ENCODE assay signal across 2 cellular contexts in the genomic region with DNA sequence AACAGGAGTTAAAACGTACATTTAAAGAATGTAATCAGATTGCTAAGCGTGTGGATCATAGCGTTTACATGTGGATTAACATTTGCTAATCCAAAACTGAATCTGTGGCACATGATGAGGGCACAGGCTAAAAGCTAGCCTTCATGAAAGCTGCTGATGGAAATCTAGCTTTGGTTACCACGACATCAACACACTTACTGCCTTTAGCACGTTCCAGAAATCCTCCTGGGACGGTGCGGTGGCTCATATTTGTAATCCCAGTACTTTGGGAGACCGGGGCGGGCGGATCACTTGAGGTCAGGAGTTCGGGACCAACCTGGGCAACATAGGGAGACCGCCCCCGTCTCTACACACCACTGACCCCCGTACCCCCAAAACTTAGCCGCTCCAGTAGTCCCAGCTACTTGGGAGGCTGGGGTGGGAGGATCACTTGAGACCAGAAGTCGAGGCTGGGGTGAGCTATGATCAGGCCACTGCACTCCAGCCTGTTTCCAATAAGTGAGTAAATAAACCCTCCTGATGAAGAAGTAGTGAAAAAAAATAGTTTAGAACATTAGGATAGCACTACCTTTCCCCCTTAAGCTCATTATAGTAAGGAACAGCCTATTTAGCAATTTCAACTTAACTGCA.
TF ChIP-seq lines count a peak whose summit lies in the region.

No MANE protein-coding gene starts in this region.

TF ChIP-seq in SK-N-SH, 30 proteins besides CTCF, POLR2A, EP300 and RAD21 (continued from another document):
- TF ChIP-seq, protein P1, sequence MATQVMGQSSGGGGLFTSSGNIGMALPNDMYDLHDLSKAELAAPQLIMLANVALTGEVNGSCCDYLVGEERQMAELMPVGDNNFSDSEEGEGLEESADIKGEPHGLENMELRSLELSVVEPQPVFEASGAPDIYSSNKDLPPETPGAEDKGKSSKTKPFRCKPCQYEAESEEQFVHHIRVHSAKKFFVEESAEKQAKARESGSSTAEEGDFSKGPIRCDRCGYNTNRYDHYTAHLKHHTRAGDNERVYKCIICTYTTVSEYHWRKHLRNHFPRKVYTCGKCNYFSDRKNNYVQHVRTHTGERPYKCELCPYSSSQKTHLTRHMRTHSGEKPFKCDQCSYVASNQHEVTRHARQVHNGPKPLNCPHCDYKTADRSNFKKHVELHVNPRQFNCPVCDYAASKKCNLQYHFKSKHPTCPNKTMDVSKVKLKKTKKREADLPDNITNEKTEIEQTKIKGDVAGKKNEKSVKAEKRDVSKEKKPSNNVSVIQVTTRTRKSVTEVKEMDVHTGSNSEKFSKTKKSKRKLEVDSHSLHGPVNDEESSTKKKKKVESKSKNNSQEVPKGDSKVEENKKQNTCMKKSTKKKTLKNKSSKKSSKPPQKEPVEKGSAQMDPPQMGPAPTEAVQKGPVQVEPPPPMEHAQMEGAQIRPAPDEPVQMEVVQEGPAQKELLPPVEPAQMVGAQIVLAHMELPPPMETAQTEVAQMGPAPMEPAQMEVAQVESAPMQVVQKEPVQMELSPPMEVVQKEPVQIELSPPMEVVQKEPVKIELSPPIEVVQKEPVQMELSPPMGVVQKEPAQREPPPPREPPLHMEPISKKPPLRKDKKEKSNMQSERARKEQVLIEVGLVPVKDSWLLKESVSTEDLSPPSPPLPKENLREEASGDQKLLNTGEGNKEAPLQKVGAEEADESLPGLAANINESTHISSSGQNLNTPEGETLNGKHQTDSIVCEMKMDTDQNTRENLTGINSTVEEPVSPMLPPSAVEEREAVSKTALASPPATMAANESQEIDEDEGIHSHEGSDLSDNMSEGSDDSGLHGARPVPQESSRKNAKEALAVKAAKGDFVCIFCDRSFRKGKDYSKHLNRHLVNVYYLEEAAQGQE (IDR thresholded peaks at IDR 0.05; ENCODE audit: low read depth, low read length): no peak
- TF ChIP-seq YY1 (IDR thresholded peaks at IDR 0.05; ENCODE audit: low read depth) (no peak), RFX5 (IDR thresholded peaks at IDR 0.05; ENCODE audit: low read length) (no peak), ELF1 (IDR thresholded peaks at IDR 0.05) (no peak), FOXM1 (IDR thresholded peaks at IDR 0.05; ENCODE audit: low read depth) (no peak), EZH2phosphoT487 (IDR thresholded peaks at IDR 0.05; ENCODE audit: borderline replicate concordance, low read depth) (no peak), JUND (IDR thresholded peaks at IDR 0.05) (no peak), FOSL2 (IDR thresholded peaks at IDR 0.05; ENCODE audit: borderline replicate concordance, low read depth) (no peak), FOXJ3 (CRISPR knock-in tag; IDR thresholded peaks at IDR 0.05) (no peak)
- TF ChIP-seq, protein P2, sequence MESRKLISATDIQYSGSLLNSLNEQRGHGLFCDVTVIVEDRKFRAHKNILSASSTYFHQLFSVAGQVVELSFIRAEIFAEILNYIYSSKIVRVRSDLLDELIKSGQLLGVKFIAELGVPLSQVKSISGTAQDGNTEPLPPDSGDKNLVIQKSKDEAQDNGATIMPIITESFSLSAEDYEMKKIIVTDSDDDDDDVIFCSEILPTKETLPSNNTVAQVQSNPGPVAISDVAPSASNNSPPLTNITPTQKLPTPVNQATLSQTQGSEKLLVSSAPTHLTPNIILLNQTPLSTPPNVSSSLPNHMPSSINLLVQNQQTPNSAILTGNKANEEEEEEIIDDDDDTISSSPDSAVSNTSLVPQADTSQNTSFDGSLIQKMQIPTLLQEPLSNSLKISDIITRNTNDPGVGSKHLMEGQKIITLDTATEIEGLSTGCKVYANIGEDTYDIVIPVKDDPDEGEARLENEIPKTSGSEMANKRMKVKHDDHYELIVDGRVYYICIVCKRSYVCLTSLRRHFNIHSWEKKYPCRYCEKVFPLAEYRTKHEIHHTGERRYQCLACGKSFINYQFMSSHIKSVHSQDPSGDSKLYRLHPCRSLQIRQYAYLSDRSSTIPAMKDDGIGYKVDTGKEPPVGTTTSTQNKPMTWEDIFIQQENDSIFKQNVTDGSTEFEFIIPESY (IDR thresholded peaks at IDR 0.05; ENCODE audit: borderline replicate concordance, low read depth): no peak
TF ChIP-seq in SK-N-SH: peak in this region for 0.

TF ChIP-seq in SK-N-SH treated with all-trans-retinoic acid at 6 μM for 48 hours, 23 proteins besides CTCF, POLR2A, EP300 and RAD21 (continued from another document):
- TF ChIP-seq, protein P3, sequence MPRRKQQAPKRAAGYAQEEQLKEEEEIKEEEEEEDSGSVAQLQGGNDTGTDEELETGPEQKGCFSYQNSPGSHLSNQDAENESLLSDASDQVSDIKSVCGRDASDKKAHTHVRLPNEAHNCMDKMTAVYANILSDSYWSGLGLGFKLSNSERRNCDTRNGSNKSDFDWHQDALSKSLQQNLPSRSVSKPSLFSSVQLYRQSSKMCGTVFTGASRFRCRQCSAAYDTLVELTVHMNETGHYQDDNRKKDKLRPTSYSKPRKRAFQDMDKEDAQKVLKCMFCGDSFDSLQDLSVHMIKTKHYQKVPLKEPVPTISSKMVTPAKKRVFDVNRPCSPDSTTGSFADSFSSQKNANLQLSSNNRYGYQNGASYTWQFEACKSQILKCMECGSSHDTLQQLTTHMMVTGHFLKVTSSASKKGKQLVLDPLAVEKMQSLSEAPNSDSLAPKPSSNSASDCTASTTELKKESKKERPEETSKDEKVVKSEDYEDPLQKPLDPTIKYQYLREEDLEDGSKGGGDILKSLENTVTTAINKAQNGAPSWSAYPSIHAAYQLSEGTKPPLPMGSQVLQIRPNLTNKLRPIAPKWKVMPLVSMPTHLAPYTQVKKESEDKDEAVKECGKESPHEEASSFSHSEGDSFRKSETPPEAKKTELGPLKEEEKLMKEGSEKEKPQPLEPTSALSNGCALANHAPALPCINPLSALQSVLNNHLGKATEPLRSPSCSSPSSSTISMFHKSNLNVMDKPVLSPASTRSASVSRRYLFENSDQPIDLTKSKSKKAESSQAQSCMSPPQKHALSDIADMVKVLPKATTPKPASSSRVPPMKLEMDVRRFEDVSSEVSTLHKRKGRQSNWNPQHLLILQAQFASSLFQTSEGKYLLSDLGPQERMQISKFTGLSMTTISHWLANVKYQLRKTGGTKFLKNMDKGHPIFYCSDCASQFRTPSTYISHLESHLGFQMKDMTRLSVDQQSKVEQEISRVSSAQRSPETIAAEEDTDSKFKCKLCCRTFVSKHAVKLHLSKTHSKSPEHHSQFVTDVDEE (CRISPR knock-in tag; IDR thresholded peaks at IDR 0.05): no peak
- no peak for TF ChIP-seq ZNF565 (CRISPR knock-in tag; conservative IDR thresholded peaks at IDR 0.05; ENCODE audit: low read depth)
- TF ChIP-seq OSR1 (CRISPR knock-in tag; IDR thresholded peaks at IDR 0.05): no peak
- TF ChIP-seq TOX (CRISPR knock-in tag; IDR thresholded peaks at IDR 0.05; ENCODE audit: borderline replicate concordance): no peak
- no peak for TF ChIP-seq BACH2 (CRISPR knock-in tag; IDR thresholded peaks at IDR 0.05; ENCODE audit: borderline replicate concordance)
- TF ChIP-seq, protein P4, sequence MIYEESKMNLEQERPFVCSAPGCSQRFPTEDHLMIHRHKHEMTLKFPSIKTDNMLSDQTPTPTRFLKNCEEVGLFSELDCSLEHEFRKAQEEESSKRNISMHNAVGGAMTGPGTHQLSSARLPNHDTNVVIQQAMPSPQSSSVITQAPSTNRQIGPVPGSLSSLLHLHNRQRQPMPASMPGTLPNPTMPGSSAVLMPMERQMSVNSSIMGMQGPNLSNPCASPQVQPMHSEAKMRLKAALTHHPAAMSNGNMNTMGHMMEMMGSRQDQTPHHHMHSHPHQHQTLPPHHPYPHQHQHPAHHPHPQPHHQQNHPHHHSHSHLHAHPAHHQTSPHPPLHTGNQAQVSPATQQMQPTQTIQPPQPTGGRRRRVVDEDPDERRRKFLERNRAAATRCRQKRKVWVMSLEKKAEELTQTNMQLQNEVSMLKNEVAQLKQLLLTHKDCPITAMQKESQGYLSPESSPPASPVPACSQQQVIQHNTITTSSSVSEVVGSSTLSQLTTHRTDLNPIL (CRISPR knock-in tag; IDR thresholded peaks at IDR 0.05; ENCODE audit: low read depth): no peak
- no peak for TF ChIP-seq ZNF8 (CRISPR knock-in tag; IDR thresholded peaks at IDR 0.05)
- TF ChIP-seq ZFP3 (CRISPR knock-in tag; IDR thresholded peaks at IDR 0.05): no peak
- TF ChIP-seq, protein P5, sequence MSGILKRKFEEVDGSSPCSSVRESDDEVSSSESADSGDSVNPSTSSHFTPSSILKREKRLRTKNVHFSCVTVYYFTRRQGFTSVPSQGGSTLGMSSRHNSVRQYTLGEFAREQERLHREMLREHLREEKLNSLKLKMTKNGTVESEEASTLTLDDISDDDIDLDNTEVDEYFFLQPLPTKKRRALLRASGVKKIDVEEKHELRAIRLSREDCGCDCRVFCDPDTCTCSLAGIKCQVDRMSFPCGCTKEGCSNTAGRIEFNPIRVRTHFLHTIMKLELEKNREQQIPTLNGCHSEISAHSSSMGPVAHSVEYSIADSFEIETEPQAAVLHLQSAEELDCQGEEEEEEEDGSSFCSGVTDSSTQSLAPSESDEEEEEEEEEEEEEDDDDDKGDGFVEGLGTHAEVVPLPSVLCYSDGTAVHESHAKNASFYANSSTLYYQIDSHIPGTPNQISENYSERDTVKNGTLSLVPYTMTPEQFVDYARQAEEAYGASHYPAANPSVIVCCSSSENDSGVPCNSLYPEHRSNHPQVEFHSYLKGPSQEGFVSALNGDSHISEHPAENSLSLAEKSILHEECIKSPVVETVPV (CRISPR knock-in tag; IDR thresholded peaks at IDR 0.05): no peak
- TF ChIP-seq PPARA (CRISPR knock-in tag; IDR thresholded peaks at IDR 0.05; ENCODE audit: borderline replicate concordance): no peak
- no peak for TF ChIP-seq CSDC2 (CRISPR knock-in tag; IDR thresholded peaks at IDR 0.05)
